8 cellular contexts compared by ENCODE assay signal in genomic region chr15:48330855-48331795, GRCh38. TPM values are rescaled to one million over a fixed set of nuclear protein-coding genes. Genes with fewer than 3 reads are reported as not detected.
DNase-seq lines count a peak whose midpoint lies in the region; ATAC-seq and TF ChIP-seq lines count a peak whose summit lies in the region.

Gene DUT (plus strand): TSS chr15:48331429. CDS start chr15:48331516, 87 bp downstream.

- DNase-seq in CMK (ENCODE audit: low read depth) (peak; percentile 33), OCI-LY7 (ENCODE audit: low spot score) (peak; percentile 86)
- DNase-seq in activated T-cell treated with anti-CD3 and anti-CD28 coated beads, Interleukin-2, amount 50 U/mL, for 1 hour: peak; percentile 81
- peak; percentile 44 to 69 for DNase-seq in stimulated activated CD8-positive, alpha-beta memory T cell treated with anti-CD3 and anti-CD28 coated beads, Interleukin-7, amount 100 ng/mL, for 4 hours (ENCODE audit: low read depth in 2 of 2)

- peak; percentile 65 for TF ChIP-seq CTCF in OCI-LY7 (conservative IDR thresholded peaks at IDR 0.05; ENCODE audit: low read length)

- CTCF ChIA-PET in OCI-LY7 (lab: Charles Lee; ENCODE audit: unreplicated experiment): no interaction called here

- ATAC-seq in GM19438 (IDR thresholded peaks at IDR 0.05; ENCODE audit: low read depth, unreplicated experiment) (peak; percentile 82), HG03571 (IDR thresholded peaks at IDR 0.05; ENCODE audit: unreplicated experiment) (peak; percentile 76)

- no peaks in the 10 kb centered on the region for H3K9me3 ChIP-seq in OCI-LY7 (ENCODE audit: low read length)
- H3K9me3 ChIP-seq in esophagus (ENCODE audit: control insufficient read depth in 2 of 2, insufficient read depth in 1 of 2, low read depth in 1 of 2, low read length in 1 of 2): no peaks in the 10 kb centered on the region
- no peaks in the 10 kb centered on the region for H3K9me3 ChIP-seq in muscle layer of colon (ENCODE audit: low read length)

- 0 to 1% methylated on average over 73 to 89 of the region's 89 CpGs for WGBS in esophagus, 2 donors

- H3K4me1 ChIP-seq in OCI-LY7 (ENCODE audit: insufficient read depth, low read length, poor library complexity, severe bottlenecking) (peaks cover 57% of the 10 kb centered on the region), esophagus (ENCODE audit: control insufficient read depth in 2 of 2, insufficient read depth in 2 of 2, low read length in 1 of 2) (peaks cover 0 to 3% of the 10 kb centered on the region in 2 donors), muscle layer of colon (ENCODE audit: insufficient read depth, low read length) (peaks cover 18% of the 10 kb centered on the region)

- H3K79me2 ChIP-seq in OCI-LY7 (ENCODE audit: insufficient read depth, low read depth, low read length): peaks cover 79% of the 10 kb centered on the region

- POLR2A ChIA-PET in OCI-LY7 (lab: Charles Lee): interaction anchor here (0.6 to 1.6 kb wide), 4 partner anchors 105 to 164 kb away, joined by 3 to 4 read pairs (median 3); no protein-coding TSS in a partner anchor

- no TSS peak for BruUV-seq in OCI-LY7 (replicated peaks; lab: Mats Ljungman, UMichigan)

- H4K20me1 ChIP-seq in OCI-LY7 (ENCODE audit: insufficient read depth, low read length): peaks cover 40% of the 10 kb centered on the region

- H3K27me3 ChIP-seq in esophagus (ENCODE audit: control insufficient read depth in 1 of 2, insufficient read depth in 2 of 2, low read length in 2 of 2) (no peaks in the 10 kb centered on the region), muscle layer of colon (ENCODE audit: control insufficient read depth in 1 of 2, insufficient read depth in 2 of 2, low read length in 2 of 2) (no peaks in the 10 kb centered on the region)

- peak within 1 kb of the TSS; percentile 64 for H3K9ac ChIP-seq in muscle layer of colon (ENCODE audit: low read length)

- intact Hi-C loops in OCI-LY7 (cut with micrococcal nuclease; ENCODE audit: unreplicated experiment): loop anchor here (2.0 to 10.0 kb wide), 3 partner anchors 152 to 1294 kb away; partner anchors contain the start of genes CEP152, DTWD1, FAM227B and MYEF2

- no peaks in the 10 kb centered on the region for H3K9me2 ChIP-seq in OCI-LY7 (ENCODE audit: insufficient read depth, low read length)

- H3K4me3 ChIP-seq in OCI-LY7 (ENCODE audit: low read depth, low read length, poor library complexity, severe bottlenecking) (peak within 1 kb of the TSS; percentile 81), esophagus (ENCODE audit: low read depth in 1 of 2, low read length in 2 of 2) (peak within 1 kb of the TSS; percentile 70 to 99), muscle layer of colon (ENCODE audit: low read depth in 1 of 2, low read length in 2 of 2) (peak within 1 kb of the TSS; percentile 63 to 86)

- H3K36me3 ChIP-seq in OCI-LY7 (ENCODE audit: insufficient read depth, low read length): peaks cover 64% of the 10 kb centered on the region
- H3K36me3 ChIP-seq in esophagus (ENCODE audit: control insufficient read depth in 2 of 2, insufficient read depth in 2 of 2, low read length in 1 of 2): peaks cover 0 to 3% of the 10 kb centered on the region in 2 donors
- H3K36me3 ChIP-seq in muscle layer of colon (ENCODE audit: insufficient read depth, low read length): peaks cover 18% of the 10 kb centered on the region

- H3K27ac ChIP-seq in OCI-LY7 (ENCODE audit: low read depth, low read length, poor library complexity, severe bottlenecking): peak within 1 kb of the TSS; percentile 83
- peak within 1 kb of the TSS; percentile 87 to 96 for H3K27ac ChIP-seq in esophagus (ENCODE audit: low read depth in 2 of 2, low read length in 1 of 2)
- peak within 1 kb of the TSS; percentile 98 for H3K27ac ChIP-seq in muscle layer of colon (ENCODE audit: low read depth, low read length)

- peak within 1 kb of the TSS; percentile 92 for H3K4me2 ChIP-seq in OCI-LY7 (ENCODE audit: low read length)

- H2AFZ ChIP-seq in OCI-LY7 (ENCODE audit: low read length): peak within 1 kb of the TSS; percentile 17; the same call in 1 of the 2 replicates

RNA-seq across cellular contexts. Expression of gene DUT, which starts in this region (rescaled TPM):
- 131 and 137 TPM in 2 replicates for total RNA-seq in OCI-LY7 (2014; rRNA removed; shearing (Covaris generic))
- total RNA-seq in OCI-LY7 (2022): 329 and 350 TPM in 2 replicates
- polyA plus RNA-seq in esophagus: 10 to 100 TPM; 45.4 to 67.9 TPM

Comparison
In these comparisons a context has a peak if more than half of its experiments do, and no peak if none do; other contexts are left out.
1. Peak in every context shown above with its lines: DNase-seq, ATAC-seq, H3K4me3 ChIP-seq and H3K27ac ChIP-seq.
2. DNase-seq: peak in every context shown above with its lines; median percentile 86 in OCI-LY7; 81 in activated T-cell treated with anti-CD3 and anti-CD28 coated beads, Interleukin-2, amount 50 U/mL, for 1 hour; 56 in stimulated activated CD8-positive, alpha-beta memory T cell treated with anti-CD3 and anti-CD28 coated beads, Interleukin-7, amount 100 ng/mL, for 4 hours; 33 in CMK.